In the genomic region with DNA sequence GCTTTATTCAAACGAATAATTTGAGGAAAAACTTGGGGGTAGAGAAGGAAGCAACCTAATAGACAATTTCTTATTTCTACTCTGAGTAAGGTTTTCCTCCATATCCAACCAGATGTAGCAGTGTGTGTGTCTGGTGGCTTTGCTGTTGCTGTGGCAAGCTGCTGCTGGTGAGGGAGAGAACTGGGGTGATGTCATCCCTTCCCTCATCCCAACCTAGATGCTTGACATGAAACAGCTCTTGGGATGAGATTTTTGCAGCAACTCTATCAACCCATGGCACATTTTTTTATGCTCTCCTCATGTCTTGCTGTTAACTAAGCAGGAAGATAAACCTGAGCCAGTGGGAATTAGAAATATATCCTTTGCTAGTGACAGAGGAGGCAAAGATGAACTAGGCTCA, we compare ENCODE assay signal across 11 cellular contexts.
DNase-seq lines count a peak whose midpoint lies in the region; ATAC-seq and TF ChIP-seq lines count a peak whose summit lies in the region.
"Had no signal": no experiment of that assay in that cellular context is flagged by ENCODE, and none has a peak within 500 bp of the region (broad histone marks: within the 10 kb centered on the region; RNA-seq: fewer than 3 reads in every experiment).

No MANE protein-coding gene starts in this region.

- no peak for TF ChIP-seq CTCF in AG10803 (conservative IDR thresholded peaks at IDR 0.05; ENCODE audit: low read length)
- TF ChIP-seq CTCF in NB4 (IDR thresholded peaks at IDR 0.05; ENCODE audit: low read depth, low read length), result no peak

- peak; percentile 97 for DNase-seq in AG10803 (ENCODE audit: low read depth)
- peak; percentile 25 for DNase-seq in NB4 (ENCODE audit: low read depth)
- DNase-seq in fibroblast of the conjunctiva (ENCODE audit: low read depth), result peak; percentile 46
- DNase-seq in mucosa of gallbladder (ENCODE audit: low spot score), result peak; percentile 18
- no peak for DNase-seq in COR-L47 (lab: John Stamatoyannopoulos, UW)
- DNase-seq in COLO668 (lab: John Stamatoyannopoulos, UW; ENCODE audit: unreplicated experiment), result no peak
- DNase-seq: activated gamma-delta T cell treated with Interleukin-2 at 50 U/mL for 16 hours; CD8-positive, alpha-beta memory T cell; stimulated activated CD4-positive, alpha-beta T cell treated with anti-CD3 and anti-CD28 coated beads, Interleukin-4, amount 100 ng/mL, for 1 hour had no signal

- no peak for TF ChIP-seq POLR2A in NB4 (IDR thresholded peaks at IDR 0.05; ENCODE audit: extremely low read depth, insufficient read length)

- no peak for ATAC-seq in HG03280 (IDR thresholded peaks at IDR 0.05; ENCODE audit: unreplicated experiment)
- ATAC-seq in HG03460 (IDR thresholded peaks at IDR 0.05; ENCODE audit: unreplicated experiment), result no peak

- H3K4me3 ChIP-seq in AG10803 (ENCODE audit: low read length), result no peak overlapping the region
- no peak overlapping the region for H3K4me3 ChIP-seq in NB4 (ENCODE audit: low read depth, low read length)

Comparison
In these comparisons a context has a peak if more than half of its experiments do, and no peak if none do; other contexts are left out.
1. DNase-seq: peak in AG10803 (single experiment), NB4 (single experiment), fibroblast of the conjunctiva (single experiment) and mucosa of gallbladder (single experiment); none in COR-L47 (single experiment) and COLO668 (single experiment).